ENCODE assay signal across 8 cellular contexts in genomic region chr17:45307290-45308015, GRCh38. TPM values are rescaled to one million over a fixed set of nuclear protein-coding genes. Genes with fewer than 3 reads are reported as not detected.
DNase-seq lines count a peak whose midpoint lies in the region; ATAC-seq and TF ChIP-seq lines count a peak whose summit lies in the region.

No MANE protein-coding gene starts in this region.

- H3K4me3 ChIP-seq in GM06990 (replicated peaks; ENCODE audit: low read depth, low read length) (peak overlapping the region; percentile 25), esophagus muscularis mucosa (peak overlapping the region in 2 of 4 donors; percentile 11 to 12)

- ATAC-seq in HG03521 (IDR thresholded peaks at IDR 0.05; ENCODE audit: unreplicated experiment) (peak; percentile 32), activated B cell treated with CpG ODN at 0.5 μM for 24 hours (ENCODE audit: low read depth) (peak; percentile 69)

- TF ChIP-seq EP300 in esophagus muscularis mucosa (IDR thresholded peaks at IDR 0.05): no peak

- peak overlapping the region; percentile 100 for H3K27ac Mint-ChIP-seq in activated B cell treated with CpG ODN at 0.5 μM for 24 hours

- no peaks in the 10 kb centered on the region for H3K9me3 Mint-ChIP-seq in activated B cell treated with CpG ODN at 0.5 μM for 24 hours

- H3K27me3 Mint-ChIP-seq in activated B cell treated with CpG ODN at 0.5 μM for 24 hours: no peaks in the 10 kb centered on the region

- H3K4me1 Mint-ChIP-seq in activated B cell treated with CpG ODN at 0.5 μM for 24 hours: peaks cover 93% of the 10 kb centered on the region

- CTCF ChIA-PET in activated B cell treated with CpG ODN at 0.5 μM for 24 hours (lab: Charles Lee): interaction anchor here (0.7 to 2.8 kb wide), 12 partner anchors 8 to 1728 kb away, joined by 3 to 18 read pairs (median 4); partner anchors contain the start of genes ACBD4 and MAP3K14

- no peak for TF ChIP-seq POLR2A in esophagus muscularis mucosa (IDR thresholded peaks at IDR 0.05; ENCODE audit: low read depth)

- H3K36me3 Mint-ChIP-seq in activated B cell treated with CpG ODN at 0.5 μM for 24 hours (ENCODE audit: low read depth): peaks cover 54% of the 10 kb centered on the region

- peak overlapping the region; percentile 81 for H3K4me3 Mint-ChIP-seq in activated B cell treated with CpG ODN at 0.5 μM for 24 hours

- intact Hi-C loops in activated B cell treated with CpG ODN at 0.5 μM for 24 hours (cut with micrococcal nuclease): loop anchor here (1.0 kb wide), 2 partner anchors 10 to 11 kb away; partner anchors contain the start of gene MAP3K14
- intact Hi-C loops in esophagus muscularis mucosa (cut with DNase I): no loop called here

- TF ChIP-seq CTCF in GM06990 (IDR thresholded peaks at IDR 0.05; ENCODE audit: insufficient read depth, low read length, poor library complexity, severe bottlenecking): peak; percentile 8
- TF ChIP-seq CTCF in activated B cell treated with CpG ODN at 0.5 μM for 24 hours (IDR thresholded peaks at IDR 0.05): no peak
- TF ChIP-seq CTCF in esophagus muscularis mucosa (IDR thresholded peaks at IDR 0.05): peak in 1 of 3 experiments; percentile 7

- H3K4me1 ChIP-seq in esophagus muscularis mucosa: peaks cover 84 to 98% (median 93%) of the 10 kb centered on the region in 4 donors

- H3K27me3 ChIP-seq in GM06990 (replicated peaks; ENCODE audit: control insufficient read depth, insufficient read depth, low read length): no peaks in the 10 kb centered on the region
- no peaks in the 10 kb centered on the region for H3K27me3 ChIP-seq in esophagus muscularis mucosa

- POLR2A ChIA-PET in activated B cell treated with CpG ODN at 0.5 μM for 24 hours (lab: Charles Lee): interaction anchor here (0.9 to 12.5 kb wide), 16 partner anchors 7 to 246 kb away, joined by 3 to 436 read pairs (median 6); partner anchors contain the start of genes FMNL1, MAP3K14 and NMT1

- 27% methylated on average over 9 of the region's 9 CpGs for WGBS in esophagus muscularis mucosa

- H3K36me3 ChIP-seq in GM06990 (ENCODE audit: control insufficient read depth, insufficient read depth, low read length): peaks cover 9% of the 10 kb centered on the region
- peaks cover 0 to 3% (median 0%) of the 10 kb centered on the region in 4 donors for H3K36me3 ChIP-seq in esophagus muscularis mucosa

- no peaks in the 10 kb centered on the region for H3K9me3 ChIP-seq in esophagus muscularis mucosa

- DNase-seq in GM06990 (ENCODE audit: extremely low read depth, insufficient read length) (peak; percentile 76), activated B cell treated with CpG ODN at 0.5 μM for 24 hours (peak; percentile 42), esophagus muscularis mucosa (ENCODE audit: extremely low spot score) (no peak), pons (ENCODE audit: low spot score) (peak; percentile 71), NCI-H748 (lab: John Stamatoyannopoulos, UW; ENCODE audit: unreplicated experiment) (no peak), NCI-H2029 treated with DMSO at 0.1 percent for 48 hours (lab: John Stamatoyannopoulos, UW) (no peak), NCI-H1105 treated with DMSO at 0.1 percent for 48 hours (lab: John Stamatoyannopoulos, UW) (no peak)

- peak overlapping the region; percentile 83 to 99 (median 93) for H3K27ac ChIP-seq in esophagus muscularis mucosa (replicated peaks in 1 of 4)

RNA-seq across cellular contexts. Expression of gene MAP3K14, which starts 9.4 kb away (rescaled TPM):
- total RNA-seq in activated B cell treated with CpG ODN at 0.5 μM for 24 hours (81.2 and 88.6 TPM in 2 replicates), esophagus muscularis mucosa (10 to 100 TPM in 3 of 4 donors, 1 to 10 TPM in 1; 7.8 to 26.5 (median 10.6) TPM)

RNA-seq across cellular contexts. Expression of gene SPATA32, which starts 45.6 kb away (rescaled TPM):
- 0.27 and 0.39 TPM in 2 replicates for total RNA-seq in activated B cell treated with CpG ODN at 0.5 μM for 24 hours
- not detected for total RNA-seq in esophagus muscularis mucosa

Comparison
In these comparisons a context has a peak if more than half of its experiments do, and no peak if none do; other contexts are left out.
1. DNase-seq: peak in GM06990 (single experiment), activated B cell treated with CpG ODN at 0.5 μM for 24 hours (single experiment) and pons (single experiment); none in esophagus muscularis mucosa (single experiment), NCI-H748 (single experiment), NCI-H2029 treated with DMSO at 0.1 percent for 48 hours (single experiment) and NCI-H1105 treated with DMSO at 0.1 percent for 48 hours (single experiment).